8 cellular contexts compared by ENCODE assay signal in the genomic region with DNA sequence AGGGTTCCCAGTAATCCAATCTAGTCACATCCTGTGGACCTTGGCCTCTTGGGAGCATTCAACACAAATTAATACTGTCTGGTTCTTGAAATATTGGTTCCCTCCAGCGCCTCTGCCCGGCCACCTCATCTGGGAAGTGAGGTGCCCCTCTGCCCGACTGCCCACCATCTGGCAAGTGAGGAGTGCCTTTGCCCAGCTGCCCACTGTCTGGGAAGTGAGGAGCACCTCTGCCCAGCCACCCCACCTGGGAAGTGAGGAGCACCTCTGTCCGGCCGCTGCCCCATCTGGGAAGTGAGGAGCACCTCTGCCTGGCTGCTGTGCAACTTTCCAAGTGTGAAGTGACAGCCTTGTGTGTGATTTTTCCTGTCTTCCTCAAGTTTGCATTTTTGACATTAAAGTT.
"Had no signal": no experiment of that assay in that cellular context is flagged by ENCODE, and none has a peak within 500 bp of the region (broad histone marks: within the 10 kb centered on the region; RNA-seq: fewer than 3 reads in every experiment).

No MANE protein-coding gene starts in this region.

- ATAC-seq: HepG2, K562 had no signal

- H3K9ac ChIP-seq: KMS-11 had no signal

- DNase-seq: IMR-90, KBM-7, KG1 had no signal

- H3K27ac ChIP-seq: HL-60, KMS-11 had no signal

- H3K4me3 ChIP-seq: K562 had no signal

- FAIRE-seq: HepG2, HTR-8/SVneo, K562 had no signal
